ENCODE assay signal across 13 cellular contexts in genomic region chr7:29239638-29240037, GRCh38. TPM values are rescaled to one million over a fixed set of nuclear protein-coding genes. Genes with fewer than 3 reads are reported as not detected.
DNase-seq lines count a peak whose midpoint lies in the region; ATAC-seq and TF ChIP-seq lines count a peak whose summit lies in the region.
"Had no signal": no experiment of that assay in that cellular context is flagged by ENCODE, and none has a peak within 500 bp of the region (broad histone marks: within the 10 kb centered on the region; RNA-seq: fewer than 3 reads in every experiment).

No MANE protein-coding gene starts in this region.

- no peak for ATAC-seq in HG02970 (IDR thresholded peaks at IDR 0.05; ENCODE audit: low FRiP score, unreplicated experiment)

- no peaks in the 10 kb centered on the region for H3K27me3 Mint-ChIP-seq in progenitor cell of endocrine pancreas
- H3K27me3 Mint-ChIP-seq: CD4-positive, alpha-beta memory T cell had no signal

- no peak overlapping the region for H3K4me3 ChIP-seq in LNCaP clone FGC (ENCODE audit: low read depth, low read length)
- no peak overlapping the region for H3K4me3 ChIP-seq in choroid plexus epithelial cell (ENCODE audit: low read depth, low read length)

- peaks cover 6% of the 10 kb centered on the region for H3K4me1 Mint-ChIP-seq in progenitor cell of endocrine pancreas (ENCODE audit: low read depth)

- H3K4me3 Mint-ChIP-seq in progenitor cell of endocrine pancreas (ENCODE audit: low read depth) = no peak overlapping the region
- H3K4me3 Mint-ChIP-seq: activated B cell treated with CpG ODN at 0.5 μM for 24 hours; CD4-positive, alpha-beta memory T cell; stimulated activated naive CD8-positive, alpha-beta T cell treated with anti-CD3 and anti-CD28 coated beads, Interleukin-15, Interleukin-2, amounts not matched to agents 100 ng/mL and 50 ng/mL, for 24 hours had no signal

- no peaks in the 10 kb centered on the region for H3K9me3 Mint-ChIP-seq in progenitor cell of endocrine pancreas (ENCODE audit: low read depth)
- H3K9me3 Mint-ChIP-seq: activated B cell treated with CpG ODN at 0.5 μM for 24 hours; stimulated activated naive CD8-positive, alpha-beta T cell treated with anti-CD3 and anti-CD28 coated beads, Interleukin-15, Interleukin-2, amounts not matched to agents 100 ng/mL and 50 ng/mL, for 24 hours had no signal

- TF ChIP-seq CTCF in LNCaP clone FGC (IDR thresholded peaks at IDR 0.05; ENCODE audit: control insufficient read depth, extremely low read depth, insufficient read depth) (peak; percentile 26; the same call in 1 of the 2 replicates), choroid plexus epithelial cell (conservative IDR thresholded peaks at IDR 0.05; ENCODE audit: low read depth, low read length) (peak; percentile 45), progenitor cell of endocrine pancreas (IDR thresholded peaks at IDR 0.05; ENCODE audit: unreplicated experiment) (peak; percentile 24)

- DNase-seq in activated CD4-positive, alpha-beta T cell treated with anti-CD3 and anti-CD28 coated beads for 48 hours = peak; percentile 38
- no peak for DNase-seq in activated CD4-positive, alpha-beta T cell treated with anti-CD3 and anti-CD28 coated beads for 1 hour
- no peak for DNase-seq in LNCaP clone FGC (ENCODE audit: low read depth)
- peak; percentile 4 for DNase-seq in choroid plexus epithelial cell (ENCODE audit: low read depth)
- DNase-seq in progenitor cell of endocrine pancreas (ENCODE audit: low spot score, unreplicated experiment) = no peak
- DNase-seq in NCI-H2227 (lab: John Stamatoyannopoulos, UW; ENCODE audit: unreplicated experiment) = no peak
- DNase-seq in NCI-H2081 (lab: John Stamatoyannopoulos, UW) = no peak
- DNase-seq: activated B cell treated with CpG ODN at 0.5 μM for 24 hours; CD4-positive, alpha-beta memory T cell; occipital lobe had no signal

- H3K27ac Mint-ChIP-seq in progenitor cell of endocrine pancreas = no peak overlapping the region
- H3K27ac Mint-ChIP-seq: activated B cell treated with CpG ODN at 0.5 μM for 24 hours; CD4-positive, alpha-beta memory T cell; stimulated activated naive CD8-positive, alpha-beta T cell treated with anti-CD3 and anti-CD28 coated beads, Interleukin-15, Interleukin-2, amounts not matched to agents 100 ng/mL and 50 ng/mL, for 24 hours had no signal

- peaks cover 4% of the 10 kb centered on the region for H3K36me3 Mint-ChIP-seq in progenitor cell of endocrine pancreas (ENCODE audit: insufficient read depth)
- H3K36me3 Mint-ChIP-seq: CD4-positive, alpha-beta memory T cell had no signal

RNA-seq across cellular contexts. Expression of gene CHN2, which starts 45.1 kb away (rescaled TPM):
- 21.2 and 22.0 TPM in 2 replicates for total RNA-seq in progenitor cell of endocrine pancreas
- total RNA-seq: M059J had no signal

Comparison
In these comparisons a context has a peak if more than half of its experiments do, and no peak if none do; other contexts are left out.
1. DNase-seq: peak in activated CD4-positive, alpha-beta T cell treated with anti-CD3 and anti-CD28 coated beads for 48 hours (single experiment) and choroid plexus epithelial cell (single experiment); none in activated CD4-positive, alpha-beta T cell treated with anti-CD3 and anti-CD28 coated beads for 1 hour (single experiment), LNCaP clone FGC (single experiment), progenitor cell of endocrine pancreas (single experiment), NCI-H2227 (single experiment) and NCI-H2081 (0 of 2).
2. Peak in every context shown above with its lines, with median percentiles within 50 percentile points of each other: CTCF ChIP-seq.